16 cellular contexts compared by ENCODE assay signal in genomic region chr17:62566996-62567578, GRCh38.
DNase-seq lines count a peak whose midpoint lies in the region; ATAC-seq, FAIRE-seq and TF ChIP-seq lines count a peak whose summit lies in the region.
"Had no signal": no experiment of that assay in that cellular context is flagged by ENCODE, and none has a peak within 500 bp of the region (broad histone marks: within the 10 kb centered on the region; RNA-seq: fewer than 3 reads in every experiment).

No MANE protein-coding gene starts in this region.

- H2AFZ ChIP-seq in Karpas-422 (ENCODE audit: low read length), result no peak overlapping the region
- H2AFZ ChIP-seq in GM12878 (ENCODE audit: control insufficient read depth, low read depth, low read length), result no peak overlapping the region

- peaks cover 27% of the 10 kb centered on the region for H3K4me1 Mint-ChIP-seq in activated CD4-positive, alpha-beta T cell treated with anti-CD3 and anti-CD28 coated beads for 36 hours
- peaks cover 13% of the 10 kb centered on the region for H3K4me1 Mint-ChIP-seq in activated CD4-positive, alpha-beta T cell treated with anti-CD3 and anti-CD28 coated beads, Interleukin-2, amount 10 ng/mL, durations not matched to agents 24 days and 14 days

- intact Hi-C loops in activated CD4-positive, alpha-beta T cell treated with anti-CD3 and anti-CD28 coated beads for 36 hours (cut with DNase I, micrococcal nuclease), result loop anchor here in 1 of 2 experiments (10.0 kb wide), 1 partner anchor 88 kb away; no protein-coding TSS in a partner anchor
- intact Hi-C loops in activated CD4-positive, alpha-beta T cell treated with anti-CD3 and anti-CD28 coated beads, Interleukin-2, amount 10 ng/mL, durations not matched to agents 24 days and 14 days (cut with micrococcal nuclease), result no loop called here
- intact Hi-C loops in A673 (cut with micrococcal nuclease; ENCODE audit: unreplicated experiment) (no loop called here), GM12878 (cut with micrococcal nuclease; ENCODE audit: unreplicated experiment) (no loop called here)

- H3K79me2 ChIP-seq in Karpas-422 (ENCODE audit: low read length) (peaks cover 60% of the 10 kb centered on the region), GM12878 (ENCODE audit: control insufficient read depth, insufficient read depth, low read length) (no peaks in the 10 kb centered on the region)

- no peak for TF ChIP-seq CTCF in A673 (conservative IDR thresholded peaks at IDR 0.05; ENCODE audit: low read depth, low read length)
- TF ChIP-seq CTCF in GM12878 (IDR thresholded peaks at IDR 0.05 in 2 of 3, conservative IDR thresholded peaks at IDR 0.05 in 1 of 3; ENCODE audit: control insufficient read depth in 2 of 3, extremely low read depth in 1 of 3, insufficient read depth in 1 of 3, low read depth in 3 of 3, low read length in 3 of 3), result no peak

- H3K4me3 ChIP-seq in A673 (ENCODE audit: low read depth, low read length, poor library complexity, severe bottlenecking) (no peak overlapping the region), Karpas-422 (ENCODE audit: low read length) (no peak overlapping the region), GM12878 (no peak overlapping the region)
- H3K4me3 ChIP-seq: HAP-1 had no signal

- H3K9me3 Mint-ChIP-seq in activated CD4-positive, alpha-beta T cell treated with anti-CD3 and anti-CD28 coated beads for 36 hours (ENCODE audit: low read depth), result no peaks in the 10 kb centered on the region
- peaks cover 4% of the 10 kb centered on the region for H3K9me3 Mint-ChIP-seq in activated CD4-positive, alpha-beta T cell treated with anti-CD3 and anti-CD28 coated beads, Interleukin-2, amount 10 ng/mL, durations not matched to agents 24 days and 14 days

- TF ChIP-seq RAD21 in GM12878 (IDR thresholded peaks at IDR 0.05; ENCODE audit: insufficient read depth, low read depth, low read length), result no peak

- FAIRE-seq in GM12878 (lab: Jason Lieb, UNC), result no peak

- in situ Hi-C loops in GM12878 (cut with MboI), result no loop called here

- H3K4me1 ChIP-seq in A673 (ENCODE audit: insufficient read depth, low read length, poor library complexity, severe bottlenecking) (no peaks in the 10 kb centered on the region), Karpas-422 (ENCODE audit: low read length) (peaks cover 5% of the 10 kb centered on the region), GM12878 (ENCODE audit: control insufficient read depth, insufficient read depth, low read length) (peaks cover 3% of the 10 kb centered on the region; the same call in 1 of the 2 replicates)
- H3K4me1 ChIP-seq: HAP-1 had no signal

- H3K9ac ChIP-seq in Karpas-422 (ENCODE audit: low read length) (no peak overlapping the region), GM12878 (ENCODE audit: control insufficient read depth, insufficient read depth, low read length) (no peak overlapping the region)

- WGBS in GM12878 (ENCODE audit: insufficient coverage, insufficient replicate concordance, low lambda C conversion rate, missing lambda C conversion rate), result 31% methylated on average over 4 of the region's 4 CpGs

- H3K4me3 Mint-ChIP-seq in activated CD4-positive, alpha-beta T cell treated with anti-CD3 and anti-CD28 coated beads for 36 hours, result no peak overlapping the region
- no peak overlapping the region for H3K4me3 Mint-ChIP-seq in activated CD4-positive, alpha-beta T cell treated with anti-CD3 and anti-CD28 coated beads, Interleukin-2, amount 10 ng/mL, durations not matched to agents 24 days and 14 days

- H3K27me3 Mint-ChIP-seq in activated CD4-positive, alpha-beta T cell treated with anti-CD3 and anti-CD28 coated beads for 36 hours, result no peaks in the 10 kb centered on the region
- H3K27me3 Mint-ChIP-seq in activated CD4-positive, alpha-beta T cell treated with anti-CD3 and anti-CD28 coated beads, Interleukin-2, amount 10 ng/mL, durations not matched to agents 24 days and 14 days, result no peaks in the 10 kb centered on the region

- RAD21 ChIA-PET in GM12878 (lab: Charles Lee; ENCODE audit: unreplicated experiment), result interaction anchor here (1.1 kb wide), 1 partner anchor 81 kb away, joined by 3 read pairs; no protein-coding TSS in a partner anchor

- H3K9me3 ChIP-seq in A673 (ENCODE audit: low read depth, low read length, poor library complexity, severe bottlenecking), result no peaks in the 10 kb centered on the region
- no peaks in the 10 kb centered on the region for H3K9me3 ChIP-seq in Karpas-422 (ENCODE audit: low read length)
- H3K9me3 ChIP-seq in GM12878 (replicated peaks; ENCODE audit: control insufficient read depth, insufficient read depth, low read length), result no peaks in the 10 kb centered on the region
- H3K9me3 ChIP-seq: HAP-1 had no signal

- BruUV-seq in A673 (replicated peaks; lab: Mats Ljungman, UMichigan) (TSS peak; percentile 6), GM12878 (replicated peaks; lab: Mats Ljungman, UMichigan) (no TSS peak)

- H4K20me1 ChIP-seq in Karpas-422 (ENCODE audit: insufficient read depth, low read depth, low read length) (no peaks in the 10 kb centered on the region), GM12878 (ENCODE audit: control insufficient read depth, insufficient read depth) (no peaks in the 10 kb centered on the region)

- H3K9me2 ChIP-seq in Karpas-422 (replicated peaks; ENCODE audit: insufficient read depth, low read length), result no peaks in the 10 kb centered on the region

- no peak overlapping the region for H3K4me2 ChIP-seq in Karpas-422 (ENCODE audit: low read depth, low read length, poor library complexity, severe bottlenecking)
- H3K4me2 ChIP-seq in GM12878 (ENCODE audit: control insufficient read depth, insufficient read depth), result no peak overlapping the region

- H3K27ac ChIP-seq in A673 (ENCODE audit: low read depth, low read length, poor library complexity, severe bottlenecking) (no peak overlapping the region), Karpas-422 (ENCODE audit: low read length) (no peak overlapping the region), GM12878 (ENCODE audit: control insufficient read depth, insufficient read depth) (no peak overlapping the region)

- no peak overlapping the region for H3K27ac Mint-ChIP-seq in activated CD4-positive, alpha-beta T cell treated with anti-CD3 and anti-CD28 coated beads for 36 hours
- H3K27ac Mint-ChIP-seq in activated CD4-positive, alpha-beta T cell treated with anti-CD3 and anti-CD28 coated beads, Interleukin-2, amount 10 ng/mL, durations not matched to agents 24 days and 14 days, result no peak overlapping the region

- peaks cover 23% of the 10 kb centered on the region for H3K36me3 ChIP-seq in A673 (ENCODE audit: insufficient read depth, low read length, poor library complexity, severe bottlenecking)
- peaks cover 36% of the 10 kb centered on the region for H3K36me3 ChIP-seq in Karpas-422 (ENCODE audit: insufficient read depth, low read length)
- peaks cover 3 to 18% of the 10 kb centered on the region in 2 experiments; a peak in 3 of 4 replicates for H3K36me3 ChIP-seq in GM12878 (ENCODE audit: control insufficient read depth in 2 of 2, insufficient read depth in 2 of 2, low read length in 1 of 2)

- SMC1A ChIA-PET in GM12878 (lab: Charles Lee; ENCODE audit: uncharacterized antibody, unreplicated experiment), result no interaction called here

- peaks cover 44% of the 10 kb centered on the region for H3K36me3 Mint-ChIP-seq in activated CD4-positive, alpha-beta T cell treated with anti-CD3 and anti-CD28 coated beads for 36 hours (ENCODE audit: low read depth)
- H3K36me3 Mint-ChIP-seq in activated CD4-positive, alpha-beta T cell treated with anti-CD3 and anti-CD28 coated beads, Interleukin-2, amount 10 ng/mL, durations not matched to agents 24 days and 14 days (ENCODE audit: low read depth), result peaks cover 46% of the 10 kb centered on the region

- POLR2A ChIA-PET in activated CD4-positive, alpha-beta T cell treated with anti-CD3 and anti-CD28 coated beads for 36 hours (lab: Charles Lee), result no interaction called here
- POLR2A ChIA-PET in A673 (lab: Charles Lee; ENCODE audit: low non-redundant PET), result no interaction called here
- POLR2A ChIA-PET in GM12878 (lab: Charles Lee), result no interaction called here

- TF ChIP-seq POLR2A in GM12878 (IDR thresholded peaks at IDR 0.05; ENCODE audit: low read depth, low read length), result no peak

- DNase-seq in activated CD4-positive, alpha-beta T cell treated with anti-CD3 and anti-CD28 coated beads for 36 hours, result peak; percentile 19
- DNase-seq in activated CD4-positive, alpha-beta T cell treated with anti-CD3 and anti-CD28 coated beads, Interleukin-2, amount 10 ng/mL, durations not matched to agents 24 days and 14 days, result no peak
- DNase-seq in A673 (ENCODE audit: low spot score) (no peak), Karpas-422 (peak; percentile 60), GM12878 (ENCODE audit: low read depth, low spot score) (no peak), NCI-H1105 (lab: John Stamatoyannopoulos, UW) (no peak), NCI-H1092 (lab: John Stamatoyannopoulos, UW) (no peak)
- DNase-seq in activated CD4-positive, CD25-positive, alpha-beta regulatory T cell treated with anti-CD3 and anti-CD28 coated beads, Interleukin-2, amount 50 U/mL, for 72 hours, result no peak
- DNase-seq: 8988T, C1 segment of cervical spinal cord, EL, NCI-H1930, NCI-H2171 treated with DMSO at 0.1 percent for 48 hours, NCI-H510A, SIG-M5 had no signal

- TF ChIP-seq EP300 in GM12878 (IDR thresholded peaks at IDR 0.05; ENCODE audit: borderline replicate concordance in 1 of 2, control insufficient read depth in 1 of 2, low read depth in 2 of 2, low read length in 2 of 2), result no peak

- peak; percentile 16 for ATAC-seq in activated CD4-positive, alpha-beta T cell treated with anti-CD3 and anti-CD28 coated beads for 36 hours
- 0 out of 3 replicates have a peak, but pooled peaks have one; percentile 20 for ATAC-seq in GM12878

- CTCF ChIA-PET in activated CD4-positive, alpha-beta T cell treated with anti-CD3 and anti-CD28 coated beads for 36 hours (lab: Charles Lee), result interaction anchor here (0.5 to 1.2 kb wide), 2 partner anchors 14 to 178 kb away, joined by 3 to 5 read pairs; no protein-coding TSS in a partner anchor
- CTCF ChIA-PET in A673 (lab: Charles Lee) (no interaction called here), GM12878 (lab: Yijun Ruan, JAX) (interaction anchor here (1.3 kb wide), 1 partner anchor 14 kb away, joined by 3 read pairs; no protein-coding TSS in a partner anchor)

- H3K27me3 ChIP-seq in A673 (replicated peaks; ENCODE audit: insufficient read depth, low read depth, low read length, poor library complexity) (no peaks in the 10 kb centered on the region), Karpas-422 (ENCODE audit: low read length) (no peaks in the 10 kb centered on the region), GM12878 (replicated peaks in 1 of 2; ENCODE audit: control insufficient read depth in 2 of 2, insufficient read depth in 2 of 2, low read length in 1 of 2) (no peaks in the 10 kb centered on the region)

TF ChIP-seq in GM12878, 131 proteins besides CTCF, POLR2A, EP300 and RAD21 (continues in another document):
- TF ChIP-seq PKNOX1 (IDR thresholded peaks at IDR 0.05), result no peak

Comparison
In these comparisons a context has a peak if more than half of its experiments do, and no peak if none do; other contexts are left out.
1. DNase-seq: peak in activated CD4-positive, alpha-beta T cell treated with anti-CD3 and anti-CD28 coated beads for 36 hours (single experiment) and Karpas-422 (single experiment); none in activated CD4-positive, alpha-beta T cell treated with anti-CD3 and anti-CD28 coated beads, Interleukin-2, amount 10 ng/mL, durations not matched to agents 24 days and 14 days (single experiment), A673 (single experiment), GM12878 (single experiment), NCI-H1105 (single experiment), NCI-H1092 (single experiment) and activated CD4-positive, CD25-positive, alpha-beta regulatory T cell treated with anti-CD3 and anti-CD28 coated beads, Interleukin-2, amount 50 U/mL, for 72 hours (single experiment).